1 cellular context compared by ENCODE assay signal in the genomic region with DNA sequence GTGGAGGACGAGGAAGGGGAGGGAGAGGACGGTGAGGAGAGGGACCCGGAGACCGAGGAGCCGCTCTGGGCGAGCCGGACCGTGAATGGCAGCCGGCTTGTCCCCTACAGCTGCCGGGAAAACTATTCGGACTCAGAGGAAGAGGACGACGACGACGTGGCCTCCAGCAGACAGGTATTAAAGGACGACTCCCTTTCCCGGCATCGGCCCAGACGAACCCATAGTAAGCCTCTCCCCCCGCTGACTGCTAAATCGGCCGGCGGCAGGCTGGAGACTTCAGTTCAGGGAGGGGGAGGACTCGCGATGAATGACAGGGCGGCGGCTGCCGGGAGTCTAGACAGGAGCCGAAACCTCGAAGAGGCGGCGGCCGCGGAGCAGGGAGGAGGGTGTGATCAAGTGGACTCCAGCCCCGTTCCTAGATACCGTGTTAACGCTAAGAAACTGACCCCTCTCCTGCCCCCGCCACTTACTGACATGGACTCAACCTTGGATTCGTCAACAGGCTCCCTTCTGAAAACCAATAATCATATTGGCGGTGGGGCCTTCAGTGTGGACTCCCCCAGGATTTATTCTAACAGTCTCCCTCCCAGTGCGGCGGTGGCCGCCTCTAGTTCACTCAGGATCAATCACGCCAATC.
A peak's percentile ranks its signal among the peaks of the same experiment; 100 is the strongest.
TF ChIP-seq lines count a peak whose summit lies in the region.

No MANE protein-coding gene starts in this region.

TF ChIP-seq in K562, 482 proteins besides CTCF, POLR2A, EP300 and RAD21 (continued from another document and continues in another):
- TF ChIP-seq ZBTB7A (IDR thresholded peaks at IDR 0.05; ENCODE audit: borderline replicate concordance, control insufficient read depth, low read depth, low read length) (no peak), ZBTB1 (CRISPR knock-in tag; IDR thresholded peaks at IDR 0.05; ENCODE audit: borderline replicate concordance, low read depth) (no peak), U2AF1 (optimal IDR thresholded peaks at IDR 0.05; ENCODE audit: low read depth, low read length) (no peak), KAT8 (IDR thresholded peaks at IDR 0.05; ENCODE audit: low read depth) (no peak), SMARCE1 (IDR thresholded peaks at IDR 0.05) (peak; percentile 47; the same call in 1 of the 2 replicates), RBM22 (IDR thresholded peaks at IDR 0.05; ENCODE audit: low read depth, low read length, poor library complexity, severe bottlenecking) (peak; percentile 5), GATA2 (CRISPR knock-in tag; IDR thresholded peaks at IDR 0.05) (no peak), BCOR (IDR thresholded peaks at IDR 0.05) (peak; percentile 56; the same call in 1 of the 2 replicates), GATAD2A (IDR thresholded peaks at IDR 0.05) (no peak), MCM2 (IDR thresholded peaks at IDR 0.05; ENCODE audit: low read depth) (no peak), POLR3G (IDR thresholded peaks at IDR 0.05; ENCODE audit: extremely low read depth, insufficient read length, insufficient replicate concordance) (no peak), PML (IDR thresholded peaks at IDR 0.05; ENCODE audit: low read length) (no peak), SREBF2 (CRISPR knock-in tag; IDR thresholded peaks at IDR 0.05) (no peak), NFRKB (IDR thresholded peaks at IDR 0.05; ENCODE audit: low read depth) (no peak), HDAC3 (IDR thresholded peaks at IDR 0.05; ENCODE audit: borderline replicate concordance, partially characterized antibody) (no peak), CBFA2T2 (conservative IDR thresholded peaks at IDR 0.05) (0 out of 2 replicates have a peak, but pooled peaks have one; percentile 7)
- TF ChIP-seq, protein P1, sequence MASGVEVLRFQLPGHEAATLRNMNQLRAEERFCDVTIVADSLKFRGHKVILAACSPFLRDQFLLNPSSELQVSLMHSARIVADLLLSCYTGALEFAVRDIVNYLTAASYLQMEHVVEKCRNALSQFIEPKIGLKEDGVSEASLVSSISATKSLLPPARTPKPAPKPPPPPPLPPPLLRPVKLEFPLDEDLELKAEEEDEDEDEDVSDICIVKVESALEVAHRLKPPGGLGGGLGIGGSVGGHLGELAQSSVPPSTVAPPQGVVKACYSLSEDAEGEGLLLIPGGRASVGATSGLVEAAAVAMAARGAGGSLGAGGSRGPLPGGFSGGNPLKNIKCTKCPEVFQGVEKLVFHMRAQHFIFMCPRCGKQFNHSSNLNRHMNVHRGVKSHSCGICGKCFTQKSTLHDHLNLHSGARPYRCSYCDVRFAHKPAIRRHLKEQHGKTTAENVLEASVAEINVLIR (CRISPR knock-in tag; IDR thresholded peaks at IDR 0.05), result no peak
- TF ChIP-seq, protein P2, sequence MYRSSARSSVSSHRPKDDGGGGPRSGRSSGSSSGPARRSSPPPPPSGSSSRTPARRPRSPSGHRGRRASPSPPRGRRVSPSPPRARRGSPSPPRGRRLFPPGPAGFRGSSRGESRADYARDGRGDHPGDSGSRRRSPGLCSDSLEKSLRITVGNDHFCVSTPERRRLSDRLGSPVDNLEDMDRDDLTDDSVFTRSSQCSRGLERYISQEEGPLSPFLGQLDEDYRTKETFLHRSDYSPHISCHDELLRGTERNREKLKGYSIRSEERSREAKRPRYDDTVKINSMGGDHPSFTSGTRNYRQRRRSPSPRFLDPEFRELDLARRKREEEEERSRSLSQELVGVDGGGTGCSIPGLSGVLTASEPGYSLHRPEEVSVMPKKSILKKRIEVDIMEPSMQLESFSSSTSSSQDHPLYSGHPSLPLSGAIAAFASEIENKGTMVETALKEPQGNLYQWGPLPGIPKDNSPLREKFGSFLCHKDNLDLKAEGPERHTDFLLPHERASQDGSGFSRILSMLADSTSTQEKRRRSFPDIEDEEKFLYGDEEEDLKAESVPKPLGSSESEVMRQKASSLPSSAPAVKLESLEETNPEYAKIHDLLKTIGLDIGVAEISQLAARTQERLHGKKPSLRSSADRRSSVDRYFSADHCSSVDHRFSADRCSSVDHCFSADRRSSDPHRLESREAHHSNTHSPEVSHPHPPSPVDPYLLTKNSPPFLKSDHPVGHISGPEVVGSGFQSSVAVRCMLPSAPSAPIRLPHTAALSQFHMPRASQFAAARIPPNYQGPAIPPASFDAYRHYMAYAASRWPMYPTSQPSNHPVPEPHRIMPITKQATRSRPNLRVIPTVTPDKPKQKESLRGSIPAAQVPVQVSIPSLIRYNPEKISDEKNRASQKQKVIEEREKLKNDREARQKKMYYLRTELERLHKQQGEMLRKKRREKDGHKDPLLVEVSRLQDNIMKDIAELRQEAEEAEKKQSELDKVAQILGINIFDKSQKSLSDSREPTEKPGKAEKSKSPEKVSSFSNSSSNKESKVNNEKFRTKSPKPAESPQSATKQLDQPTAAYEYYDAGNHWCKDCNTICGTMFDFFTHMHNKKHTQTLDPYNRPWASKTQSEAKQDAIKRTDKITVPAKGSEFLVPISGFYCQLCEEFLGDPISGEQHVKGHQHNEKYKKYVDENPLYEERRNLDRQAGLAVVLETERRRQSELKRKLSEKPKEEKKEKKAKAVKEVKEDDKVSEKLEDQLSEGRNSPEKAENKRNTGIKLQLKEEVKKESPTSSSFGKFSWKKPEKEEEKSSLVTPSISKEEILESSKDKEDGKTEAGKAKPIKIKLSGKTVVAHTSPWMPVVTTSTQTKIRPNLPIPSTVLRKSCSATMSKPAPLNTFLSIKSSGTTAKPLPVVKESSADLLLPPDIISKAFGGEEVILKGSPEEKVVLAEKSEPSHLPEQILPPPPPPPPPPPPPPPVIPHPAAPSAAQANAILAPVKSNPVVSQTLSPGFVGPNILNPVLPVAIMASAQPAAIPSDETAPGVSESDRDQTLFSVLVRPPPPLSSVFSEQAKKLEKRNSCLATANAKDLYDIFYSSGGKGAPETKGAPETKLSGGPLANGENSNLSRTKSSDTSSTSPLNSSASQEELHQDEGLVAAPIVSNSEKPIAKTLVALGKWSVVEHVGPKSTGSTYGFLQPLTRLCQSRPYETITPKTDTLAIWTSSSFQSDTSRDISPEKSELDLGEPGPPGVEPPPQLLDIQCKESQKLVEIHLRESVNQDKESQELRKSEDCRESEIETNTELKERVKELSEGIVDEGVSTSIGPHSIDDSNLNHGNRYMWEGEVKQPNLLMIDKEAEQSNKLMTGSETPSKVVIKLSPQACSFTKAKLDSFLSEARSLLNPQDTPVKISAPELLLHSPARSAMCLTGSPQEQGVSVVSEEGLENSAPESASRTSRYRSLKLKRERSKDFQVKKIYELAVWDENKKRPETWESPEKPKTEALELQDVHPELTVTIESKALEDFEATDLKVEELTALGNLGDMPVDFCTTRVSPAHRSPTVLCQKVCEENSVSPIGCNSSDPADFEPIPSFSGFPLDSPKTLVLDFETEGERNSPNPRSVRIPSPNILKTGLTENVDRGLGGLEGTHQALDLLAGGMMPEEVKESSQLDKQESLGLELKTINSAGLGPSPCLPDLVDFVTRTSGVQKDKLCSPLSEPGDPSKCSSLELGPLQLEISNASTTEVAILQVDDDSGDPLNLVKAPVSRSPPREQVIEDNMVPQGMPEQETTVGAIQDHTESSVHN (IDR thresholded peaks at IDR 0.05; ENCODE audit: borderline replicate concordance in 1 of 2, low read depth in 1 of 2), result no peak
- TF ChIP-seq, protein P3, sequence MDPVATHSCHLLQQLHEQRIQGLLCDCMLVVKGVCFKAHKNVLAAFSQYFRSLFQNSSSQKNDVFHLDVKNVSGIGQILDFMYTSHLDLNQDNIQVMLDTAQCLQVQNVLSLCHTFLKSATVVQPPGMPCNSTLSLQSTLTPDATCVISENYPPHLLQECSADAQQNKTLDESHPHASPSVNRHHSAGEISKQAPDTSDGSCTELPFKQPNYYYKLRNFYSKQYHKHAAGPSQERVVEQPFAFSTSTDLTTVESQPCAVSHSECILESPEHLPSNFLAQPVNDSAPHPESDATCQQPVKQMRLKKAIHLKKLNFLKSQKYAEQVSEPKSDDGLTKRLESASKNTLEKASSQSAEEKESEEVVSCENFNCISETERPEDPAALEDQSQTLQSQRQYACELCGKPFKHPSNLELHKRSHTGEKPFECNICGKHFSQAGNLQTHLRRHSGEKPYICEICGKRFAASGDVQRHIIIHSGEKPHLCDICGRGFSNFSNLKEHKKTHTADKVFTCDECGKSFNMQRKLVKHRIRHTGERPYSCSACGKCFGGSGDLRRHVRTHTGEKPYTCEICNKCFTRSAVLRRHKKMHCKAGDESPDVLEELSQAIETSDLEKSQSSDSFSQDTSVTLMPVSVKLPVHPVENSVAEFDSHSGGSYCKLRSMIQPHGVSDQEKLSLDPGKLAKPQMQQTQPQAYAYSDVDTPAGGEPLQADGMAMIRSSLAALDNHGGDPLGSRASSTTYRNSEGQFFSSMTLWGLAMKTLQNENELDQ (CRISPR knock-in tag; IDR thresholded peaks at IDR 0.05; ENCODE audit: borderline replicate concordance), result no peak
- TF ChIP-seq, protein P4, sequence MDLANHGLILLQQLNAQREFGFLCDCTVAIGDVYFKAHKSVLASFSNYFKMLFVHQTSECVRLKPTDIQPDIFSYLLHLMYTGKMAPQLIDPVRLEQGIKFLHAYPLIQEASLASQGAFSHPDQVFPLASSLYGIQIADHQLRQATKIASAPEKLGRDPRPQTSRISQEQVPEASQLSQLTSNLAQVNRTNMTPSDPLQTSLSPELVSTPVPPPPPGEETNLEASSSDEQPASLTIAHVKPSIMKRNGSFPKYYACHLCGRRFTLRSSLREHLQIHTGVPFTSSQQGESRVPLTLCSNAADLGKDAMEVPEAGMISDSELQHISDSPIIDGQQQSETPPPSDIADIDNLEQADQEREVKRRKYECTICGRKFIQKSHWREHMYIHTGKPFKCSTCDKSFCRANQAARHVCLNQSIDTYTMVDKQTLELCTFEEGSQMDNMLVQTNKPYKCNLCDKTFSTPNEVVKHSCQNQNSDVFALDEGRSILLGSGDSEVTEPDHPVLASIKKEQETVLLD (IDR thresholded peaks at IDR 0.05), result no peak
- TF ChIP-seq, protein P5, sequence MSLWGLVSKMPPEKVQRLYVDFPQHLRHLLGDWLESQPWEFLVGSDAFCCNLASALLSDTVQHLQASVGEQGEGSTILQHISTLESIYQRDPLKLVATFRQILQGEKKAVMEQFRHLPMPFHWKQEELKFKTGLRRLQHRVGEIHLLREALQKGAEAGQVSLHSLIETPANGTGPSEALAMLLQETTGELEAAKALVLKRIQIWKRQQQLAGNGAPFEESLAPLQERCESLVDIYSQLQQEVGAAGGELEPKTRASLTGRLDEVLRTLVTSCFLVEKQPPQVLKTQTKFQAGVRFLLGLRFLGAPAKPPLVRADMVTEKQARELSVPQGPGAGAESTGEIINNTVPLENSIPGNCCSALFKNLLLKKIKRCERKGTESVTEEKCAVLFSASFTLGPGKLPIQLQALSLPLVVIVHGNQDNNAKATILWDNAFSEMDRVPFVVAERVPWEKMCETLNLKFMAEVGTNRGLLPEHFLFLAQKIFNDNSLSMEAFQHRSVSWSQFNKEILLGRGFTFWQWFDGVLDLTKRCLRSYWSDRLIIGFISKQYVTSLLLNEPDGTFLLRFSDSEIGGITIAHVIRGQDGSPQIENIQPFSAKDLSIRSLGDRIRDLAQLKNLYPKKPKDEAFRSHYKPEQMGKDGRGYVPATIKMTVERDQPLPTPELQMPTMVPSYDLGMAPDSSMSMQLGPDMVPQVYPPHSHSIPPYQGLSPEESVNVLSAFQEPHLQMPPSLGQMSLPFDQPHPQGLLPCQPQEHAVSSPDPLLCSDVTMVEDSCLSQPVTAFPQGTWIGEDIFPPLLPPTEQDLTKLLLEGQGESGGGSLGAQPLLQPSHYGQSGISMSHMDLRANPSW (CRISPR knock-in tag; IDR thresholded peaks at IDR 0.05), result no peak
- TF ChIP-seq, protein P6, sequence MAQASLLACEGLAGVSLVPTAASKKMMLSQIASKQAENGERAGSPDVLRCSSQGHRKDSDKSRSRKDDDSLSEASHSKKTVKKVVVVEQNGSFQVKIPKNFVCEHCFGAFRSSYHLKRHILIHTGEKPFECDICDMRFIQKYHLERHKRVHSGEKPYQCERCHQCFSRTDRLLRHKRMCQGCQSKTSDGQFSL (CRISPR knock-in tag; IDR thresholded peaks at IDR 0.05), result 0 out of 2 replicates have a peak, but pooled peaks have one; percentile 39
- TF ChIP-seq, protein P6 (tag; IDR thresholded peaks at IDR 0.05), result no peak
- TF ChIP-seq, protein P7, sequence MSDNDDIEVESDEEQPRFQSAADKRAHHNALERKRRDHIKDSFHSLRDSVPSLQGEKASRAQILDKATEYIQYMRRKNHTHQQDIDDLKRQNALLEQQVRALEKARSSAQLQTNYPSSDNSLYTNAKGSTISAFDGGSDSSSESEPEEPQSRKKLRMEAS (CRISPR knock-in tag; IDR thresholded peaks at IDR 0.05), result no peak
- TF ChIP-seq, protein P8, sequence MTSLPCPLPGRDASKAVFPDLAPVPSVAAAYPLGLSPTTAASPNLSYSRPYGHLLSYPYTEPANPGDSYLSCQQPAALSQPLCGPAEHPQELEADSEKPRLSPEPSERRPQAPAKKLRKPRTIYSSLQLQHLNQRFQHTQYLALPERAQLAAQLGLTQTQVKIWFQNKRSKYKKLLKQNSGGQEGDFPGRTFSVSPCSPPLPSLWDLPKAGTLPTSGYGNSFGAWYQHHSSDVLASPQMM (CRISPR knock-in tag; IDR thresholded peaks at IDR 0.05), result no peak
- TF ChIP-seq, protein P9, sequence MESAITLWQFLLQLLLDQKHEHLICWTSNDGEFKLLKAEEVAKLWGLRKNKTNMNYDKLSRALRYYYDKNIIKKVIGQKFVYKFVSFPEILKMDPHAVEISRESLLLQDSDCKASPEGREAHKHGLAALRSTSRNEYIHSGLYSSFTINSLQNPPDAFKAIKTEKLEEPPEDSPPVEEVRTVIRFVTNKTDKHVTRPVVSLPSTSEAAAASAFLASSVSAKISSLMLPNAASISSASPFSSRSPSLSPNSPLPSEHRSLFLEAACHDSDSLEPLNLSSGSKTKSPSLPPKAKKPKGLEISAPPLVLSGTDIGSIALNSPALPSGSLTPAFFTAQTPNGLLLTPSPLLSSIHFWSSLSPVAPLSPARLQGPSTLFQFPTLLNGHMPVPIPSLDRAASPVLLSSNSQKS (CRISPR knock-in tag; IDR thresholded peaks at IDR 0.05), result no peak
- TF ChIP-seq, protein P10, sequence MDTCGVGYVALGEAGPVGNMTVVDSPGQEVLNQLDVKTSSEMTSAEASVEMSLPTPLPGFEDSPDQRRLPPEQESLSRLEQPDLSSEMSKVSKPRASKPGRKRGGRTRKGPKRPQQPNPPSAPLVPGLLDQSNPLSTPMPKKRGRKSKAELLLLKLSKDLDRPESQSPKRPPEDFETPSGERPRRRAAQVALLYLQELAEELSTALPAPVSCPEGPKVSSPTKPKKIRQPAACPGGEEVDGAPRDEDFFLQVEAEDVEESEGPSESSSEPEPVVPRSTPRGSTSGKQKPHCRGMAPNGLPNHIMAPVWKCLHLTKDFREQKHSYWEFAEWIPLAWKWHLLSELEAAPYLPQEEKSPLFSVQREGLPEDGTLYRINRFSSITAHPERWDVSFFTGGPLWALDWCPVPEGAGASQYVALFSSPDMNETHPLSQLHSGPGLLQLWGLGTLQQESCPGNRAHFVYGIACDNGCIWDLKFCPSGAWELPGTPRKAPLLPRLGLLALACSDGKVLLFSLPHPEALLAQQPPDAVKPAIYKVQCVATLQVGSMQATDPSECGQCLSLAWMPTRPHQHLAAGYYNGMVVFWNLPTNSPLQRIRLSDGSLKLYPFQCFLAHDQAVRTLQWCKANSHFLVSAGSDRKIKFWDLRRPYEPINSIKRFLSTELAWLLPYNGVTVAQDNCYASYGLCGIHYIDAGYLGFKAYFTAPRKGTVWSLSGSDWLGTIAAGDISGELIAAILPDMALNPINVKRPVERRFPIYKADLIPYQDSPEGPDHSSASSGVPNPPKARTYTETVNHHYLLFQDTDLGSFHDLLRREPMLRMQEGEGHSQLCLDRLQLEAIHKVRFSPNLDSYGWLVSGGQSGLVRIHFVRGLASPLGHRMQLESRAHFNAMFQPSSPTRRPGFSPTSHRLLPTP (IDR thresholded peaks at IDR 0.05; ENCODE audit: borderline replicate concordance, extremely low read depth, insufficient read length), result no peak
